8 cellular contexts compared by ENCODE assay signal in genomic region chr18:48929951-48930713, GRCh38. TPM values are rescaled to one million over a fixed set of nuclear protein-coding genes. Genes with fewer than 3 reads are reported as not detected.
DNase-seq lines count a peak whose midpoint lies in the region; ATAC-seq and TF ChIP-seq lines count a peak whose summit lies in the region.

No MANE protein-coding gene starts in this region.

- H3K4me3 Mint-ChIP-seq in activated CD4-positive, alpha-beta T cell treated with anti-CD3 and anti-CD28 coated beads for 36 hours = no peak overlapping the region

- no peak overlapping the region; the same call in 1 of the 2 replicates for H2AFZ ChIP-seq in SK-N-SH (ENCODE audit: low read depth)

- no peaks in the 10 kb centered on the region for H3K9me3 Mint-ChIP-seq in activated CD4-positive, alpha-beta T cell treated with anti-CD3 and anti-CD28 coated beads for 36 hours (ENCODE audit: low read depth)

- intact Hi-C loops in activated CD4-positive, alpha-beta T cell treated with anti-CD3 and anti-CD28 coated beads for 36 hours (cut with DNase I, micrococcal nuclease) = loop anchor here (5.0 to 10.0 kb wide), 3 partner anchors 255 to 1005 kb away; partner anchors contain the start of gene C18orf32 (in 1 of the 2)

- peaks cover 79% of the 10 kb centered on the region for H3F3A ChIP-seq in SK-N-SH (replicated peaks; ENCODE audit: insufficient read depth)

- H3K79me2 ChIP-seq in SK-N-SH (ENCODE audit: insufficient read depth) = peaks cover 100% of the 10 kb centered on the region

- H3K9ac ChIP-seq in SK-N-SH = peak overlapping the region; percentile 63; the same call in 1 of the 2 replicates

- no peaks in the 10 kb centered on the region for H3K36me3 Mint-ChIP-seq in activated CD4-positive, alpha-beta T cell treated with anti-CD3 and anti-CD28 coated beads for 36 hours (ENCODE audit: low read depth)

- peak; percentile 79 for DNase-seq in EL
- DNase-seq in SK-N-SH = peak; percentile 81
- peak; percentile 89 for DNase-seq in foreskin melanocyte
- DNase-seq in retina = peak; percentile 69
- no peak for DNase-seq in NCI-H146 (lab: John Stamatoyannopoulos, UW)
- no peak for DNase-seq in activated CD4-positive, alpha-beta T cell treated with anti-CD3 and anti-CD28 coated beads for 36 hours

- CTCF ChIA-PET in SK-N-SH (lab: Yijun Ruan, JAX) = interaction anchor here (0.7 to 1.8 kb wide), 6 partner anchors 10 to 677 kb away, joined by 3 to 5 read pairs (median 3); no protein-coding TSS in a partner anchor
- CTCF ChIA-PET in activated CD4-positive, alpha-beta T cell treated with anti-CD3 and anti-CD28 coated beads for 36 hours (lab: Charles Lee) = no interaction called here

- no peaks in the 10 kb centered on the region for H3K9me2 ChIP-seq in SK-N-SH

- no peaks in the 10 kb centered on the region for H3K27me3 Mint-ChIP-seq in activated CD4-positive, alpha-beta T cell treated with anti-CD3 and anti-CD28 coated beads for 36 hours

- no peak for TF ChIP-seq CTCF in SK-N-SH (IDR thresholded peaks at IDR 0.05)

- H3K27ac Mint-ChIP-seq in activated CD4-positive, alpha-beta T cell treated with anti-CD3 and anti-CD28 coated beads for 36 hours = no peak overlapping the region

- H3K27ac ChIP-seq in SK-N-SH (ENCODE audit: low read depth in 2 of 2, low read length in 1 of 2) = peak overlapping the region; percentile 91 to 93

- peaks cover 96 to 97% of the 10 kb centered on the region in 2 experiments for H3K4me1 ChIP-seq in SK-N-SH (ENCODE audit: control insufficient read depth in 1 of 2, insufficient read depth in 2 of 2, low read depth in 1 of 2, low read length in 1 of 2)

- TF ChIP-seq RAD21 in SK-N-SH (IDR thresholded peaks at IDR 0.05; ENCODE audit: low read length) = peak; percentile 2; the same call in 1 of the 2 replicates

- POLR2A ChIA-PET in SK-N-SH (lab: Yijun Ruan, JAX) = interaction anchor here (1.4 kb wide), 1 partner anchor 16 kb away, joined by 3 read pairs; no protein-coding TSS in a partner anchor
- POLR2A ChIA-PET in activated CD4-positive, alpha-beta T cell treated with anti-CD3 and anti-CD28 coated beads for 36 hours (lab: Charles Lee) = no interaction called here

- H3K4me2 ChIP-seq in SK-N-SH = peak overlapping the region; percentile 84

- peaks cover 94% of the 10 kb centered on the region for H3K4me1 Mint-ChIP-seq in activated CD4-positive, alpha-beta T cell treated with anti-CD3 and anti-CD28 coated beads for 36 hours

- no peak for ATAC-seq in esophagus mucosa
- ATAC-seq in GM18502 (IDR thresholded peaks at IDR 0.05; ENCODE audit: poor library complexity, unreplicated experiment) = no peak
- no peak for ATAC-seq in activated CD4-positive, alpha-beta T cell treated with anti-CD3 and anti-CD28 coated beads for 36 hours

- H3K27me3 ChIP-seq in SK-N-SH (ENCODE audit: insufficient read depth) = no peaks in the 10 kb centered on the region

- peak overlapping the region in 1 of 2 experiments; percentile 49; a peak in 3 of 4 replicates for H3K4me3 ChIP-seq in SK-N-SH (ENCODE audit: low read depth in 2 of 2, low read length in 1 of 2)

- no peaks in the 10 kb centered on the region for H3K9me3 ChIP-seq in SK-N-SH

- H3K36me3 ChIP-seq in SK-N-SH (replicated peaks in 1 of 2; ENCODE audit: control insufficient read depth in 1 of 2, insufficient read depth in 2 of 2, low read length in 1 of 2) = peaks cover 8 to 15% of the 10 kb centered on the region in 2 experiments

- peak in 1 of 2 experiments; percentile 78; a peak in 2 of 4 replicates for TF ChIP-seq EP300 in SK-N-SH (IDR thresholded peaks at IDR 0.05; ENCODE audit: borderline replicate concordance in 1 of 2, low read depth in 1 of 2, low read length in 1 of 2)

- peaks cover 94% of the 10 kb centered on the region for H4K20me1 ChIP-seq in SK-N-SH (ENCODE audit: insufficient read depth)

- WGBS in SK-N-SH (ENCODE audit: low lambda C conversion rate) = 26% methylated on average over 20 of the region's 20 CpGs

TF ChIP-seq in SK-N-SH, 30 proteins besides CTCF, POLR2A, EP300 and RAD21 (continues in another document):
- TF ChIP-seq NRF1 (IDR thresholded peaks at IDR 0.05; ENCODE audit: low read depth, low read length) (no peak), CHD2 (IDR thresholded peaks at IDR 0.05; ENCODE audit: low read length, partially characterized antibody) (peak; percentile 62), ELF1 (IDR thresholded peaks at IDR 0.05) (no peak), EZH2phosphoT487 (IDR thresholded peaks at IDR 0.05; ENCODE audit: borderline replicate concordance, low read depth) (no peak), ZBTB33 (IDR thresholded peaks at IDR 0.05; ENCODE audit: borderline replicate concordance, low read depth) (0 out of 2 replicates have a peak, but pooled peaks have one; percentile 37), JUND (IDR thresholded peaks at IDR 0.05) (peak; percentile 22), TAF1 (IDR thresholded peaks at IDR 0.05; ENCODE audit: borderline replicate concordance, low read depth, low read length) (no peak), GABPA (IDR thresholded peaks at IDR 0.05; ENCODE audit: low read depth) (no peak), YY1 (IDR thresholded peaks at IDR 0.05; ENCODE audit: low read depth) (no peak), RXRA (IDR thresholded peaks at IDR 0.05; ENCODE audit: borderline replicate concordance, low read depth) (peak; percentile 61), NFIC (IDR thresholded peaks at IDR 0.05; ENCODE audit: borderline replicate concordance) (peak; percentile 35; the same call in 1 of the 2 replicates), IRF3 (IDR thresholded peaks at IDR 0.05; ENCODE audit: low read depth, low read length) (no peak), REST (IDR thresholded peaks at IDR 0.05; ENCODE audit: low read depth, low read length) (no peak), TCF12 (IDR thresholded peaks at IDR 0.05) (peak; percentile 81), RFX5 (IDR thresholded peaks at IDR 0.05; ENCODE audit: low read length) (no peak), SIN3A (IDR thresholded peaks at IDR 0.05; ENCODE audit: borderline replicate concordance, low read depth, low read length) (0 out of 2 replicates have a peak, but pooled peaks have one; percentile 69), FOXM1 (IDR thresholded peaks at IDR 0.05; ENCODE audit: low read depth) (0 out of 2 replicates have a peak, but pooled peaks have one; percentile 9), GATA2 (CRISPR knock-in tag; IDR thresholded peaks at IDR 0.05) (peak; percentile 25; the same call in 1 of the 2 replicates)

RNA-seq across cellular contexts. Expression of gene SMAD7, which starts 20.6 kb away (rescaled TPM):
- 19.1 and 20.0 TPM in 2 replicates for polyA plus RNA-seq in SK-N-SH (2012; rRNA removed)
- polyA plus RNA-seq in SK-N-SH (2012; cell fraction: cytosol; rRNA removed) = 11.3 and 14.5 TPM in 2 replicates
- 15.2 and 26.8 TPM in 2 replicates for polyA plus RNA-seq in SK-N-SH (2012; cell fraction: nucleus; rRNA removed)
- 3.7 TPM for total RNA-seq in esophagus mucosa
- total RNA-seq in activated CD4-positive, alpha-beta T cell treated with anti-CD3 and anti-CD28 coated beads for 36 hours = 1 to 10 TPM; 7.2 to 9.3 TPM

Comparison
In these comparisons a context has a peak if more than half of its experiments do, and no peak if none do; other contexts are left out.
1. DNase-seq: peak in EL (single experiment), SK-N-SH (single experiment), foreskin melanocyte (single experiment) and retina (single experiment); none in NCI-H146 (single experiment) and activated CD4-positive, alpha-beta T cell treated with anti-CD3 and anti-CD28 coated beads for 36 hours (single experiment).